ENCODE assay signal across 1 cellular context in genomic region chr1:151840421-151840820, GRCh38.
TF ChIP-seq lines count a peak whose summit lies in the region.

No MANE protein-coding gene starts in this region.

TF ChIP-seq in SK-N-SH, 30 proteins besides CTCF, POLR2A, EP300 and RAD21:
- TF ChIP-seq MEF2A (IDR thresholded peaks at IDR 0.05; ENCODE audit: borderline replicate concordance, low read depth) = no peak
- no peak for TF ChIP-seq TCF12 (IDR thresholded peaks at IDR 0.05)
- no peak for TF ChIP-seq MXI1 (IDR thresholded peaks at IDR 0.05; ENCODE audit: low read depth, low read length)
- TF ChIP-seq FOXM1 (IDR thresholded peaks at IDR 0.05; ENCODE audit: low read depth) = no peak
TF ChIP-seq in SK-N-SH: peak in this region for 0.
